ENCODE assay signal across 18 cellular contexts in the genomic region with DNA sequence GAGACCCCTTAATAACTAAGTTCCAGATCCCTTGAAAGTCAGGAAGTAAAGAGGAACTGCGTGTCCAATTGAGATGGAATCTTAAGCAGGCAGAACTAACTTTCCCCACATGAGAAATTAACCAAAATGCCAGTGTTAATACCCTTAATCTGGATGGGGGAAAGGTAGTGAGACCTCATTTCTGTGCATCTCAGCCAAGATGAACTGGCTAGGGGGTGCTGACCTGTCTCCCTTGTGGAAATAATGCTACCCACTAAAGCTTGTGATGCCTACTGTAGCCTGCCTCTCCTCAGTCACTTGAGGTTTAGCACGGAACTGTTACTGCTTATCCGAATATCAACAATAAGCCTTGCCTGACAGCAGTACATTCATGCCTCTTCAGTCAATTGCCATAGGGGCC. TPM values are rescaled to one million over a fixed set of nuclear protein-coding genes. Genes with fewer than 3 reads are reported as not detected.
DNase-seq lines count a peak whose midpoint lies in the region; ATAC-seq and TF ChIP-seq lines count a peak whose summit lies in the region.
"Had no signal": no experiment of that assay in that cellular context is flagged by ENCODE, and none has a peak within 500 bp of the region (broad histone marks: within the 10 kb centered on the region; RNA-seq: fewer than 3 reads in every experiment).

No MANE protein-coding gene starts in this region.

- H3K36me3 ChIP-seq in muscle layer of duodenum (ENCODE audit: control insufficient read depth in 1 of 2, insufficient read depth in 2 of 2, low read length in 2 of 2) (no peaks in the 10 kb centered on the region), sigmoid colon (peaks cover 0 to 28% (median 5%) of the 10 kb centered on the region in 4 donors)
- H3K36me3 ChIP-seq: BLaER1 treated with 17β-estradiol and CSF1 and Interleukin-3, amounts not matched to agents 10 nM and 100 nM had no signal

- H3K4ac ChIP-seq in H9 (ENCODE audit: low read depth, low read length) = no peak overlapping the region

- TF ChIP-seq CTCF in H9 (conservative IDR thresholded peaks at IDR 0.05) (no peak), brain (conservative IDR thresholded peaks at IDR 0.05) (no peak), sigmoid colon (IDR thresholded peaks at IDR 0.05) (no peak)

- H3K9ac ChIP-seq in H9 (ENCODE audit: extremely low read depth, insufficient read length, low read length) = no peak overlapping the region
- H3K9ac ChIP-seq: BLaER1 treated with 17β-estradiol and CSF1 and Interleukin-3, amounts not matched to agents 10 nM and 100 nM had no signal

- no peak overlapping the region for H3K18ac ChIP-seq in H9 (ENCODE audit: insufficient read length, low read depth, low read length)

- H3K9me3 Mint-ChIP-seq in H9 (no peaks in the 10 kb centered on the region), brain (no peaks in the 10 kb centered on the region)
- H3K9me3 Mint-ChIP-seq: CD8-positive, alpha-beta T cell had no signal

- H3K23ac ChIP-seq in H9 (ENCODE audit: insufficient read length, low read depth, low read length) = no peak overlapping the region

- H3K79me2 ChIP-seq in H9 (ENCODE audit: insufficient read depth, low read length) = no peaks in the 10 kb centered on the region

- no peak overlapping the region for H2BK12ac ChIP-seq in H9 (ENCODE audit: insufficient read length, low read depth, low read length)

- H3K36me3 Mint-ChIP-seq in H9 (ENCODE audit: insufficient read depth in 1 of 3, low read depth in 3 of 3) = no peaks in the 10 kb centered on the region
- peaks cover 16% of the 10 kb centered on the region for H3K36me3 Mint-ChIP-seq in brain
- H3K36me3 Mint-ChIP-seq: CD8-positive, alpha-beta T cell had no signal

- ATAC-seq in GM21723 (IDR thresholded peaks at IDR 0.05; ENCODE audit: unreplicated experiment) (no peak), GM21737 (IDR thresholded peaks at IDR 0.05; ENCODE audit: unreplicated experiment) (no peak)
- ATAC-seq: CD8-positive, alpha-beta T cell had no signal

- no peak overlapping the region for H3K4me2 ChIP-seq in H9 (ENCODE audit: insufficient read depth, insufficient read length, low read length)
- H3K4me2 ChIP-seq: BLaER1 treated with 17β-estradiol and CSF1 and Interleukin-3, amounts not matched to agents 10 nM and 100 nM had no signal

- H2BK20ac ChIP-seq in H9 (ENCODE audit: low read depth, low read length, poor library complexity, severe bottlenecking) = no peak overlapping the region

- intact Hi-C loops in sigmoid colon (cut with DNase I) = no loop called here

- no peak overlapping the region for H4K91ac ChIP-seq in H9 (ENCODE audit: insufficient read length, low read depth, low read length)

- no peak overlapping the region for H3K4me3 ChIP-seq in muscle layer of duodenum (ENCODE audit: low read depth in 1 of 2, low read length in 2 of 2)
- no peak overlapping the region for H3K4me3 ChIP-seq in sigmoid colon
- H3K4me3 ChIP-seq: BLaER1 treated with 17β-estradiol and CSF1 and Interleukin-3, amounts not matched to agents 10 nM and 100 nM had no signal

- H3K56ac ChIP-seq in H9 (ENCODE audit: insufficient read length, low read depth, low read length) = no peak overlapping the region

- no peak overlapping the region for H3K27ac ChIP-seq in H9 (ENCODE audit: insufficient read length, low read depth, low read length)
- peak overlapping the region; percentile 1 for H3K27ac ChIP-seq in muscle layer of duodenum (ENCODE audit: low read length)
- peak overlapping the region in 3 of 4 donors; percentile 3 to 34 (median 9) for H3K27ac ChIP-seq in sigmoid colon
- H3K27ac ChIP-seq: BLaER1 treated with 17β-estradiol and CSF1 and Interleukin-3, amounts not matched to agents 10 nM and 100 nM; HL-60 had no signal

- no peak overlapping the region for H3K14ac ChIP-seq in H9 (ENCODE audit: insufficient read depth, low read length)

- no peaks in the 10 kb centered on the region for H3K27me3 ChIP-seq in H9 (ENCODE audit: insufficient read depth, low read length)
- H3K27me3 ChIP-seq in muscle layer of duodenum (ENCODE audit: low read depth, low read length) = no peaks in the 10 kb centered on the region
- no peaks in the 10 kb centered on the region for H3K27me3 ChIP-seq in sigmoid colon
- H3K27me3 ChIP-seq: BLaER1 treated with 17β-estradiol and CSF1 and Interleukin-3, amounts not matched to agents 10 nM and 100 nM had no signal

- no peaks in the 10 kb centered on the region for H3K79me1 ChIP-seq in H9 (ENCODE audit: insufficient read depth, low read depth, low read length, poor library complexity, severe bottlenecking)

- WGBS in H9 (ENCODE audit: extremely low coverage, insufficient read length, low lambda C conversion rate) = no CpG with 5 or more reads among the region's 3 CpGs
- WGBS in sigmoid colon, 2 donors = 91 to 94% methylated on average over 3 of the region's 3 CpGs

- H2AFZ ChIP-seq in H9 (ENCODE audit: low read length) = no peak overlapping the region

- H2AK5ac ChIP-seq in H9 (ENCODE audit: insufficient read length, low read length) = no peak overlapping the region

- H3K27me3 Mint-ChIP-seq in H9 (ENCODE audit: low read depth) (no peaks in the 10 kb centered on the region; the same call in none of the 2 replicates), brain (peaks cover 5% of the 10 kb centered on the region)

- peaks cover 2% of the 10 kb centered on the region for H3K4me1 ChIP-seq in H9 (ENCODE audit: insufficient read depth, low read length)
- H3K4me1 ChIP-seq in muscle layer of duodenum (ENCODE audit: control insufficient read depth in 1 of 2, insufficient read depth in 2 of 2, low read length in 2 of 2) = peaks cover 0 to 75% of the 10 kb centered on the region in 2 donors
- H3K4me1 ChIP-seq in sigmoid colon = peaks cover 0 to 76% (median 63%) of the 10 kb centered on the region in 4 donors

- H3T11ph ChIP-seq in H9 (ENCODE audit: low read length) = no peak overlapping the region

- H4K20me1 ChIP-seq in H9 (ENCODE audit: control insufficient read depth, insufficient read depth, insufficient read length) = no peaks in the 10 kb centered on the region
- H4K20me1 ChIP-seq: BLaER1 treated with 17β-estradiol and CSF1 and Interleukin-3, amounts not matched to agents 10 nM and 100 nM had no signal

- H2BK120ac ChIP-seq in H9 (ENCODE audit: low read depth, low read length, poor library complexity, severe bottlenecking) = no peak overlapping the region

- no peak overlapping the region for H2BK5ac ChIP-seq in H9 (ENCODE audit: insufficient read length, low read length)

- H3K4me3 Mint-ChIP-seq in H9 (no peak overlapping the region), brain (no peak overlapping the region)
- H3K4me3 Mint-ChIP-seq: B cell; CD8-positive, alpha-beta T cell had no signal

- no peaks in the 10 kb centered on the region for H3K23me2 ChIP-seq in H9 (ENCODE audit: insufficient read length, low read depth, low read length, poor library complexity, severe bottlenecking)

- H2BK15ac ChIP-seq in H9 (ENCODE audit: low read depth, low read length) = no peak overlapping the region

- H3K27ac Mint-ChIP-seq in H9 (no peak overlapping the region), brain (peak overlapping the region in 4 of 5 experiments; percentile 37 to 84 (median 71))
- H3K27ac Mint-ChIP-seq: B cell; CD8-positive, alpha-beta T cell had no signal

- TF ChIP-seq POLR2A in sigmoid colon (IDR thresholded peaks at IDR 0.05) = no peak

- H3K9me3 ChIP-seq in H9 (ENCODE audit: control insufficient read depth, low read depth, low read length) (no peaks in the 10 kb centered on the region), muscle layer of duodenum (ENCODE audit: control insufficient read depth in 1 of 2, low read length in 2 of 2) (no peaks in the 10 kb centered on the region), sigmoid colon (no peaks in the 10 kb centered on the region)
- H3K9me3 ChIP-seq: BLaER1 treated with 17β-estradiol and CSF1 and Interleukin-3, amounts not matched to agents 10 nM and 100 nM had no signal

- H3K4me1 Mint-ChIP-seq in H9 (peaks cover 43% of the 10 kb centered on the region in 2 experiments), brain (peaks cover 87% of the 10 kb centered on the region)

- H4K8ac ChIP-seq in H9 (replicated peaks; ENCODE audit: insufficient read length, low read depth, low read length) = no peak overlapping the region

- DNase-seq in H9 (peak; percentile 7), sigmoid colon (no peak), H4 (ENCODE audit: low spot score) (no peak), DMS153 treated with DMSO at 0.1 percent for 48 hours (lab: John Stamatoyannopoulos, UW; ENCODE audit: unreplicated experiment) (no peak)
- DNase-seq: 8988T; Calu3; CD8-positive, alpha-beta T cell; DMS53; DND-41; EL; HCEC 1CT had no signal

- no peak overlapping the region for H4K5ac ChIP-seq in H9 (ENCODE audit: insufficient read length, low read depth, low read length)

- no peak for TF ChIP-seq EP300 in sigmoid colon (IDR thresholded peaks at IDR 0.05)

RNA-seq across cellular contexts. Expression of a gene that starts 15.1 kb away (rescaled TPM):
- total RNA-seq in H9 (2021) (3.5 and 4.0 TPM in 2 replicates), sigmoid colon (100 to 1,000 TPM in 2 of 4 donors, 10 to 100 TPM in 2; 80.3 to 122 (median 103) TPM)
- polyA plus RNA-seq in brain (ENCODE audit: insufficient read depth, low read depth, low replicate concordance) (23.3 TPM), sigmoid colon (10 to 100 TPM in 1 of 3 donors, 1 to 10 TPM in 2; 1.6 to 10.6 (median 4.2) TPM)
- total RNA-seq in H4 (2014; rRNA removed; shearing (Covaris generic)) = 3.7 and 8.0 TPM in 2 replicates
- total RNA-seq: CD8-positive, alpha-beta T cell had no signal

Comparison
In these comparisons a context has a peak if more than half of its experiments do, and no peak if none do; other contexts are left out.
1. H3K27ac Mint-ChIP-seq: peak in brain (4 of 5); none in H9 (0 of 3).